Comparison of ENCODE assay signal across 15 cellular contexts in the genomic region with DNA sequence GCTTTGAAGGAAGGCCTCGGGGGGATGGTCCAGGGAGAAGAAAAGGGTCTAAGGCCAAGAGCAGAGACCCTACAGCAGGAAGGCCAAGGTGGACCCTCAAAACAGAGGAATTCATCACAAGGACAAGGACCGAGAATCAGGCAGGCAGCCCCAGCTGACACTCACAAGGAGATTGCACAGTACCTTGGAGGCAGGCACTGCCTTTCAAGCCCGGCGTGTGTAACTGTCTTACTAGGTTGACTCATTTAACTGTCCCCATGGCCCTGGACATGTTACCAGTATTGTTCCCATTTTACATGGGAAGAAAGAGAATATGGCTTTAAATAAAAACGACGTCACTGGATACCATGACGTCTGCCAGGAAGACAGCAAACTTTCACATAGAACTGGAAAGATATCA.
DNase-seq lines count a peak whose midpoint lies in the region; ATAC-seq and TF ChIP-seq lines count a peak whose summit lies in the region.
"Had no signal": no experiment of that assay in that cellular context is flagged by ENCODE, and none has a peak within 500 bp of the region (broad histone marks: within the 10 kb centered on the region; RNA-seq: fewer than 3 reads in every experiment).

No MANE protein-coding gene starts in this region.

- ATAC-seq in activated CD8-positive, alpha-beta memory T cell treated with anti-CD3 and anti-CD28 coated beads, Interleukin-2, amount 10 ng/mL, durations not matched to agents 7 days and 5 days = no peak
- no peak for ATAC-seq in HG02571 (IDR thresholded peaks at IDR 0.05; ENCODE audit: unreplicated experiment)
- ATAC-seq: HCT116 had no signal

- no peak overlapping the region for H3K23ac ChIP-seq in trophoblast cell (ENCODE audit: low read length)

- no peaks in the 10 kb centered on the region for H3K36me3 Mint-ChIP-seq in activated CD8-positive, alpha-beta memory T cell treated with anti-CD3 and anti-CD28 coated beads, Interleukin-2, amount 10 ng/mL, durations not matched to agents 7 days and 5 days
- H3K36me3 Mint-ChIP-seq in chondrocyte (ENCODE audit: low read depth) = no peaks in the 10 kb centered on the region

- no peak for TF ChIP-seq CTCF in chondrocyte (IDR thresholded peaks at IDR 0.05)

- CTCF ChIA-PET in activated CD8-positive, alpha-beta memory T cell treated with anti-CD3 and anti-CD28 coated beads, Interleukin-2, amount 10 ng/mL, durations not matched to agents 7 days and 5 days (lab: Charles Lee) = no interaction called here

- H4K91ac ChIP-seq in trophoblast cell (ENCODE audit: low read depth, low read length) = peak overlapping the region; percentile 60

- H3K79me1 ChIP-seq in trophoblast cell (ENCODE audit: low read length) = peaks cover 9% of the 10 kb centered on the region

- no peak overlapping the region for H2AK5ac ChIP-seq in trophoblast cell (ENCODE audit: low read length)

- H3K27me3 ChIP-seq in trophoblast cell (ENCODE audit: insufficient read depth, low read length) = no peaks in the 10 kb centered on the region
- H3K27me3 ChIP-seq: BLaER1 treated with 17β-estradiol and CSF1 and Interleukin-3, amounts not matched to agents 10 nM and 100 nM had no signal

- no peak overlapping the region for H3K18ac ChIP-seq in trophoblast cell (ENCODE audit: low read length)

- H4K8ac ChIP-seq in trophoblast cell (ENCODE audit: low read depth, low read length) = no peak overlapping the region

- peak overlapping the region; percentile 1 for H2BK120ac ChIP-seq in trophoblast cell (ENCODE audit: insufficient read depth, low read length, poor library complexity)

- H3K4me2 ChIP-seq in trophoblast cell (ENCODE audit: low read length) = no peak overlapping the region

- H3K27ac ChIP-seq in trophoblast cell (ENCODE audit: low read depth, low read length) = peak overlapping the region; percentile 61
- H3K27ac ChIP-seq: BLaER1 treated with 17β-estradiol and CSF1 and Interleukin-3, amounts not matched to agents 10 nM and 100 nM; GM23248 had no signal

- no peak overlapping the region for H3K14ac ChIP-seq in trophoblast cell (ENCODE audit: low read length)

- H3K9me3 ChIP-seq in trophoblast cell (ENCODE audit: insufficient read depth, low read depth, low read length) = no peaks in the 10 kb centered on the region
- H3K9me3 ChIP-seq: BLaER1 treated with 17β-estradiol and CSF1 and Interleukin-3, amounts not matched to agents 10 nM and 100 nM had no signal

- peaks cover 10 to 17% of the 10 kb centered on the region in 2 experiments for H3K4me1 ChIP-seq in trophoblast cell (ENCODE audit: control insufficient read depth in 1 of 2, insufficient read depth in 2 of 2, low read length in 2 of 2)

- H3K4me1 Mint-ChIP-seq in activated CD8-positive, alpha-beta memory T cell treated with anti-CD3 and anti-CD28 coated beads, Interleukin-2, amount 10 ng/mL, durations not matched to agents 7 days and 5 days = peaks cover 9% of the 10 kb centered on the region
- H3K4me1 Mint-ChIP-seq in chondrocyte (ENCODE audit: low read depth) = peaks cover 48% of the 10 kb centered on the region

- no peaks in the 10 kb centered on the region for H3K27me3 Mint-ChIP-seq in activated CD8-positive, alpha-beta memory T cell treated with anti-CD3 and anti-CD28 coated beads, Interleukin-2, amount 10 ng/mL, durations not matched to agents 7 days and 5 days
- H3K27me3 Mint-ChIP-seq in chondrocyte (ENCODE audit: low read depth) = no peaks in the 10 kb centered on the region

- H3K4me3 Mint-ChIP-seq in activated CD8-positive, alpha-beta memory T cell treated with anti-CD3 and anti-CD28 coated beads, Interleukin-2, amount 10 ng/mL, durations not matched to agents 7 days and 5 days = no peak overlapping the region
- H3K4me3 Mint-ChIP-seq in chondrocyte (ENCODE audit: unreplicated experiment) = no peak overlapping the region
- H3K4me3 Mint-ChIP-seq: CD4-positive, CD25-positive, alpha-beta regulatory T cell had no signal

- no peak overlapping the region for H3K9ac ChIP-seq in trophoblast cell (ENCODE audit: low read length)
- H3K9ac ChIP-seq: BLaER1 treated with 17β-estradiol and CSF1 and Interleukin-3, amounts not matched to agents 10 nM and 100 nM; GM23248 had no signal

- H2AFZ ChIP-seq in trophoblast cell (ENCODE audit: insufficient read depth, low read length, poor library complexity) = no peak overlapping the region
- H2AFZ ChIP-seq: GM23248 had no signal

- no peaks in the 10 kb centered on the region for H3K79me2 ChIP-seq in trophoblast cell (ENCODE audit: control insufficient read depth, insufficient read depth, low read length, poor library complexity)

- peak overlapping the region; percentile 41 for H2BK12ac ChIP-seq in trophoblast cell (ENCODE audit: low read length)

- peak overlapping the region; percentile 92 for H2BK5ac ChIP-seq in trophoblast cell (ENCODE audit: low read depth, low read length, poor library complexity)

- WGBS in trophoblast cell (ENCODE audit: extremely low coverage, insufficient coverage, insufficient read length) = no CpG with 5 or more reads among the region's 7 CpGs

- H3K9me3 Mint-ChIP-seq in activated CD8-positive, alpha-beta memory T cell treated with anti-CD3 and anti-CD28 coated beads, Interleukin-2, amount 10 ng/mL, durations not matched to agents 7 days and 5 days (ENCODE audit: low read depth) = no peaks in the 10 kb centered on the region
- H3K9me3 Mint-ChIP-seq in chondrocyte (ENCODE audit: low read depth) = no peaks in the 10 kb centered on the region

- H3K4me3 ChIP-seq in trophoblast cell (ENCODE audit: low read depth, low read length) = no peak overlapping the region
- H3K4me3 ChIP-seq: BLaER1 treated with 17β-estradiol and CSF1 and Interleukin-3, amounts not matched to agents 10 nM and 100 nM; GM23248 had no signal

- H3K4ac ChIP-seq in trophoblast cell (ENCODE audit: low read depth, low read length) = no peak overlapping the region

- no peak overlapping the region for H3K27ac Mint-ChIP-seq in activated CD8-positive, alpha-beta memory T cell treated with anti-CD3 and anti-CD28 coated beads, Interleukin-2, amount 10 ng/mL, durations not matched to agents 7 days and 5 days
- H3K27ac Mint-ChIP-seq in chondrocyte (ENCODE audit: unreplicated experiment) = peak overlapping the region; percentile 68

- H3K36me3 ChIP-seq in trophoblast cell (ENCODE audit: control insufficient read depth in 1 of 2, insufficient read depth in 2 of 2, low read length in 2 of 2) = no peaks in the 10 kb centered on the region
- H3K36me3 ChIP-seq: BLaER1 treated with 17β-estradiol and CSF1 and Interleukin-3, amounts not matched to agents 10 nM and 100 nM had no signal

- H4K12ac ChIP-seq in trophoblast cell (ENCODE audit: low read depth, low read length) = no peak overlapping the region

- DNase-seq in activated CD8-positive, alpha-beta memory T cell treated with anti-CD3 and anti-CD28 coated beads, Interleukin-2, amount 10 ng/mL, durations not matched to agents 7 days and 5 days = peak; percentile 22
- DNase-seq in activated CD8-positive, alpha-beta memory T cell treated with anti-CD3 and anti-CD28 coated beads, Interleukin-2, amount 50 U/mL, for 4 hours = no peak
- no peak for DNase-seq in chondrocyte (ENCODE audit: low spot score)
- DNase-seq in islet precursor cell = peak; percentile 63
- no peak for DNase-seq in trophoblast cell
- DNase-seq in activated CD4-positive, alpha-beta T cell treated with anti-CD3 and anti-CD28 coated beads, Interleukin-2, amount 50 U/mL, for 48 hours = no peak
- DNase-seq in NCI-H2081 treated with DMSO at 0.1 percent for 48 hours (lab: John Stamatoyannopoulos, UW) = no peak
- DNase-seq: 8988T; ACHN; CD4-positive, CD25-positive, alpha-beta regulatory T cell; DMS53; GM23248 had no signal

Comparison
In these comparisons a context has a peak if more than half of its experiments do, and no peak if none do; other contexts are left out.
1. DNase-seq: peak in activated CD8-positive, alpha-beta memory T cell treated with anti-CD3 and anti-CD28 coated beads, Interleukin-2, amount 10 ng/mL, durations not matched to agents 7 days and 5 days (single experiment) and islet precursor cell (single experiment); none in activated CD8-positive, alpha-beta memory T cell treated with anti-CD3 and anti-CD28 coated beads, Interleukin-2, amount 50 U/mL, for 4 hours (single experiment), chondrocyte (single experiment), trophoblast cell (0 of 2), activated CD4-positive, alpha-beta T cell treated with anti-CD3 and anti-CD28 coated beads, Interleukin-2, amount 50 U/mL, for 48 hours (0 of 2) and NCI-H2081 treated with DMSO at 0.1 percent for 48 hours (single experiment).